Comparison of ENCODE assay signal across 9 cellular contexts in genomic region chr7:10022957-10023356, GRCh38.
A peak's percentile ranks its signal among the peaks of the same experiment; 100 is the strongest.
DNase-seq lines count a peak whose midpoint lies in the region; ATAC-seq and TF ChIP-seq lines count a peak whose summit lies in the region.
"Had no signal": no experiment of that assay in that cellular context is flagged by ENCODE, and none has a peak within 500 bp of the region (broad histone marks: within the 10 kb centered on the region; RNA-seq: fewer than 3 reads in every experiment).

No MANE protein-coding gene starts in this region.

- DNase-seq in HAP-1 (ENCODE audit: low spot score in 2 of 2), result peak; percentile 30 to 33
- DNase-seq in NCI-H526 (lab: John Stamatoyannopoulos, UW), result peak; percentile 29 to 44
- DNase-seq in pons (ENCODE audit: low spot score), result peak; percentile 67
- DNase-seq in Peyer's patch, result no peak
- DNase-seq: erythroblast had no signal

- H3K4me1 ChIP-seq in HAP-1, result no peaks in the 10 kb centered on the region
- H3K4me1 ChIP-seq in Peyer's patch, result no peaks in the 10 kb centered on the region

- H3K9me3 ChIP-seq in HAP-1 (no peaks in the 10 kb centered on the region), Peyer's patch (peaks cover 0 to 2% (median 0%) of the 10 kb centered on the region in 4 donors)

- H3K4me3 ChIP-seq in HAP-1, result no peak overlapping the region
- H3K4me3 ChIP-seq in Peyer's patch, result no peak overlapping the region
- H3K4me3 ChIP-seq: GM12878 had no signal

- ATAC-seq in esophagus mucosa (peak; percentile 39), HG03045 (IDR thresholded peaks at IDR 0.05; ENCODE audit: unreplicated experiment) (no peak), GM19397 (IDR thresholded peaks at IDR 0.05; ENCODE audit: unreplicated experiment) (no peak)
- ATAC-seq: GM12878 had no signal

- H3K36me3 ChIP-seq in HAP-1 (replicated peaks) (no peaks in the 10 kb centered on the region), Peyer's patch (no peaks in the 10 kb centered on the region)

- in situ Hi-C loops in HAP-1 (cut with MboI; ENCODE audit: low sequenced_read_pairs), result no loop called here

- no peak overlapping the region for H3K27ac ChIP-seq in Peyer's patch

- TF ChIP-seq POLR2A in Peyer's patch (IDR thresholded peaks at IDR 0.05), result no peak

- no peak for TF ChIP-seq CTCF in Peyer's patch (IDR thresholded peaks at IDR 0.05)

- H3K27me3 ChIP-seq in HAP-1 (ENCODE audit: low read depth) (no peaks in the 10 kb centered on the region), Peyer's patch (no peaks in the 10 kb centered on the region)

Comparison
In these comparisons a context has a peak if more than half of its experiments do, and no peak if none do; other contexts are left out.
1. DNase-seq: peak in HAP-1 (2 of 2), NCI-H526 (2 of 2) and pons (single experiment); none in Peyer's patch (0 of 3).